24 cellular contexts compared by ENCODE assay signal in genomic region chr16:28089992-28090365, GRCh38. TPM values are rescaled to one million over a fixed set of nuclear protein-coding genes. Genes with fewer than 3 reads are reported as not detected.
DNase-seq lines count a peak whose midpoint lies in the region; ATAC-seq, FAIRE-seq and TF ChIP-seq lines count a peak whose summit lies in the region.
"Had no signal": no experiment of that assay in that cellular context is flagged by ENCODE, and none has a peak within 500 bp of the region (broad histone marks: within the 10 kb centered on the region; RNA-seq: fewer than 3 reads in every experiment).

No MANE protein-coding gene starts in this region.

- no peaks in the 10 kb centered on the region for H3K27me3 Mint-ChIP-seq in activated CD8-positive, alpha-beta T cell treated with anti-CD3 and anti-CD28 coated beads, Interleukin-2, amount 10 ng/mL, durations not matched to agents 7 days and 5 days (ENCODE audit: low read depth)
- H3K27me3 Mint-ChIP-seq in activated CD8-positive, alpha-beta T cell treated with anti-CD3 and anti-CD28 coated beads for 36 hours: no peaks in the 10 kb centered on the region
- H3K27me3 Mint-ChIP-seq in CD8-positive, alpha-beta memory T cell: peaks cover 0 to 1% of the 10 kb centered on the region in 2 donors
- peaks cover 3% of the 10 kb centered on the region for H3K27me3 Mint-ChIP-seq in astrocyte (ENCODE audit: low read depth, unreplicated experiment)

- intact Hi-C loops in activated CD8-positive, alpha-beta T cell treated with anti-CD3 and anti-CD28 coated beads for 36 hours (cut with micrococcal nuclease): no loop called here
- intact Hi-C loops in colonic mucosa (cut with DNase I): no loop called here

- no peaks in the 10 kb centered on the region for H3K9me3 ChIP-seq in CD8-positive, alpha-beta memory T cell (ENCODE audit: low read length)
- H3K9me3 ChIP-seq in astrocyte (ENCODE audit: insufficient read depth, low read depth, low read length) (no peaks in the 10 kb centered on the region), neutrophil (no peaks in the 10 kb centered on the region), colonic mucosa (no peaks in the 10 kb centered on the region)
- H3K9me3 ChIP-seq: Peyer's patch, SJSA1 had no signal

- H3K9ac ChIP-seq in astrocyte (ENCODE audit: low read length): no peak overlapping the region
- no peak overlapping the region for H3K9ac ChIP-seq in colonic mucosa (ENCODE audit: low read depth in 2 of 2, low read length in 2 of 2)

- no peak overlapping the region for H3K4me3 ChIP-seq in CD8-positive, alpha-beta memory T cell (ENCODE audit: low read length)
- H3K4me3 ChIP-seq in astrocyte (ENCODE audit: insufficient read depth, low read depth, low read length) (no peak overlapping the region), neutrophil (ENCODE audit: low read depth in 1 of 2, low read length in 1 of 2) (no peak overlapping the region), colonic mucosa (no peak overlapping the region)
- H3K4me3 ChIP-seq: cardiac muscle cell, Peyer's patch, SJSA1 had no signal

- no peaks in the 10 kb centered on the region for H3K4me1 Mint-ChIP-seq in activated CD8-positive, alpha-beta T cell treated with anti-CD3 and anti-CD28 coated beads, Interleukin-2, amount 10 ng/mL, durations not matched to agents 7 days and 5 days (ENCODE audit: low read depth)
- H3K4me1 Mint-ChIP-seq in activated CD8-positive, alpha-beta T cell treated with anti-CD3 and anti-CD28 coated beads for 36 hours (ENCODE audit: low read depth): peaks cover 4% of the 10 kb centered on the region
- peaks cover 3 to 6% (median 4%) of the 10 kb centered on the region in 3 donors for H3K4me1 Mint-ChIP-seq in CD8-positive, alpha-beta memory T cell
- H3K4me1 Mint-ChIP-seq in astrocyte (ENCODE audit: low read depth, unreplicated experiment): peaks cover 10% of the 10 kb centered on the region

- no peak overlapping the region for H3K27ac ChIP-seq in CD8-positive, alpha-beta memory T cell (ENCODE audit: low read depth, low read length)
- no peak overlapping the region for H3K27ac ChIP-seq in astrocyte (ENCODE audit: low read depth, low read length)
- H3K27ac ChIP-seq in neutrophil: peak overlapping the region; percentile 62
- H3K27ac ChIP-seq in colonic mucosa: no peak overlapping the region
- H3K27ac ChIP-seq: cardiac muscle cell, Peyer's patch, SJSA1, WERI-Rb-1 had no signal

- ATAC-seq in activated CD8-positive, alpha-beta T cell treated with anti-CD3 and anti-CD28 coated beads, Interleukin-2, amount 10 ng/mL, durations not matched to agents 7 days and 5 days: no peak
- ATAC-seq in activated CD8-positive, alpha-beta T cell treated with anti-CD3 and anti-CD28 coated beads for 36 hours: no peak
- ATAC-seq: activated T-cell treated with anti-CD3 and anti-CD28 coated beads, Interleukin-2, amount 50 U/mL, for 4 hours had no signal

- H3K4me1 ChIP-seq in CD8-positive, alpha-beta memory T cell (ENCODE audit: insufficient read depth, low read length): no peaks in the 10 kb centered on the region
- H3K4me1 ChIP-seq in astrocyte (ENCODE audit: insufficient read depth, low read length): peaks cover 13% of the 10 kb centered on the region
- no peaks in the 10 kb centered on the region for H3K4me1 ChIP-seq in neutrophil (ENCODE audit: control insufficient read depth in 1 of 2, insufficient read depth in 1 of 2, low read depth in 1 of 2, low read length in 1 of 2)
- no peaks in the 10 kb centered on the region for H3K4me1 ChIP-seq in colonic mucosa
- H3K4me1 ChIP-seq: Peyer's patch, SJSA1 had no signal

- H4K20me1 ChIP-seq in astrocyte (ENCODE audit: insufficient read depth, low read length): peaks cover 56% of the 10 kb centered on the region

- no peak for DNase-seq in activated CD8-positive, alpha-beta T cell treated with anti-CD3 and anti-CD28 coated beads, Interleukin-2, amount 10 ng/mL, durations not matched to agents 7 days and 5 days
- no peak for DNase-seq in activated CD8-positive, alpha-beta T cell treated with anti-CD3 and anti-CD28 coated beads for 36 hours
- DNase-seq in CD8-positive, alpha-beta memory T cell: no peak
- DNase-seq in astrocyte (ENCODE audit: low read depth): no peak
- no peak for DNase-seq in germinal center (ENCODE audit: low spot score)
- DNase-seq in GDM1 (lab: John Stamatoyannopoulos, UW): no peak
- no peak for DNase-seq in colonic mucosa
- DNase-seq: activated CD4-positive, alpha-beta T cell treated with anti-CD3 and anti-CD28 coated beads, Interleukin-2, amount 50 U/mL, for 4 hours; activated T-cell treated with anti-CD3 and anti-CD28 coated beads, Interleukin-2, amount 50 U/mL, for 4 hours; dermis blood vessel endothelial cell; mammary epithelial cell; NCI-H1436; NCI-H510A treated with DMSO at 0.1 percent for 48 hours; Peyer's patch; right cardiac atrium; WERI-Rb-1 had no signal

- H3K27me3 ChIP-seq in CD8-positive, alpha-beta memory T cell (ENCODE audit: insufficient read depth, low read length, poor library complexity, severe bottlenecking): no peaks in the 10 kb centered on the region
- H3K27me3 ChIP-seq in astrocyte (ENCODE audit: insufficient read depth, low read length) (no peaks in the 10 kb centered on the region), neutrophil (no peaks in the 10 kb centered on the region), colonic mucosa (no peaks in the 10 kb centered on the region)
- H3K27me3 ChIP-seq: cardiac muscle cell, Peyer's patch, SJSA1 had no signal

- H3K36me3 Mint-ChIP-seq in activated CD8-positive, alpha-beta T cell treated with anti-CD3 and anti-CD28 coated beads, Interleukin-2, amount 10 ng/mL, durations not matched to agents 7 days and 5 days (ENCODE audit: low read depth): peaks cover 5% of the 10 kb centered on the region
- H3K36me3 Mint-ChIP-seq in activated CD8-positive, alpha-beta T cell treated with anti-CD3 and anti-CD28 coated beads for 36 hours (ENCODE audit: low read depth): no peaks in the 10 kb centered on the region
- H3K36me3 Mint-ChIP-seq in CD8-positive, alpha-beta memory T cell: peaks cover 0 to 4% (median 0%) of the 10 kb centered on the region in 3 donors
- H3K36me3 Mint-ChIP-seq in astrocyte (ENCODE audit: low read depth, unreplicated experiment): no peaks in the 10 kb centered on the region

- CTCF ChIA-PET in activated CD8-positive, alpha-beta T cell treated with anti-CD3 and anti-CD28 coated beads, Interleukin-2, amount 10 ng/mL, durations not matched to agents 7 days and 5 days (lab: Charles Lee): interaction anchor here (0.9 to 1.9 kb wide), 2 partner anchors 19 to 127 kb away, joined by 3 to 7 read pairs; no protein-coding TSS in a partner anchor
- CTCF ChIA-PET in activated CD8-positive, alpha-beta T cell treated with anti-CD3 and anti-CD28 coated beads for 36 hours (lab: Charles Lee): interaction anchor here (1.3 to 2.3 kb wide), 2 partner anchors 19 to 128 kb away, joined by 5 to 7 read pairs; no protein-coding TSS in a partner anchor
- CTCF ChIA-PET in CD8-positive, alpha-beta memory T cell (lab: Charles Lee): interaction anchor here (0.7 to 1.3 kb wide), 2 partner anchors 19 to 128 kb away, joined by 3 read pairs; no protein-coding TSS in a partner anchor

- H3K4me3 Mint-ChIP-seq in activated CD8-positive, alpha-beta T cell treated with anti-CD3 and anti-CD28 coated beads, Interleukin-2, amount 10 ng/mL, durations not matched to agents 7 days and 5 days: no peak overlapping the region
- no peak overlapping the region for H3K4me3 Mint-ChIP-seq in activated CD8-positive, alpha-beta T cell treated with anti-CD3 and anti-CD28 coated beads for 36 hours
- H3K4me3 Mint-ChIP-seq in CD8-positive, alpha-beta memory T cell: no peak overlapping the region
- H3K4me3 Mint-ChIP-seq in astrocyte (ENCODE audit: unreplicated experiment): no peak overlapping the region
- H3K4me3 Mint-ChIP-seq: activated T-cell treated with anti-CD3 and anti-CD28 coated beads, Interleukin-2, amount 50 U/mL, for 4 hours had no signal

- no peaks in the 10 kb centered on the region for H3K9me3 Mint-ChIP-seq in activated CD8-positive, alpha-beta T cell treated with anti-CD3 and anti-CD28 coated beads, Interleukin-2, amount 10 ng/mL, durations not matched to agents 7 days and 5 days (ENCODE audit: insufficient read depth)
- H3K9me3 Mint-ChIP-seq in activated CD8-positive, alpha-beta T cell treated with anti-CD3 and anti-CD28 coated beads for 36 hours: no peaks in the 10 kb centered on the region
- H3K9me3 Mint-ChIP-seq in CD8-positive, alpha-beta memory T cell: no peaks in the 10 kb centered on the region
- no peaks in the 10 kb centered on the region for H3K9me3 Mint-ChIP-seq in astrocyte (ENCODE audit: unreplicated experiment)
- H3K9me3 Mint-ChIP-seq: activated T-cell treated with anti-CD3 and anti-CD28 coated beads, Interleukin-2, amount 50 U/mL, for 4 hours had no signal

- no peak for TF ChIP-seq CTCF in activated CD8-positive, alpha-beta T cell treated with anti-CD3 and anti-CD28 coated beads for 36 hours (IDR thresholded peaks at IDR 0.05)
- no peak for TF ChIP-seq CTCF in astrocyte (IDR thresholded peaks at IDR 0.05; ENCODE audit: insufficient read depth, low read depth, low read length)
- TF ChIP-seq CTCF in neutrophil (IDR thresholded peaks at IDR 0.05): no peak
- TF ChIP-seq CTCF in colonic mucosa (IDR thresholded peaks at IDR 0.05): no peak

- POLR2A ChIA-PET in activated CD8-positive, alpha-beta T cell treated with anti-CD3 and anti-CD28 coated beads, Interleukin-2, amount 10 ng/mL, durations not matched to agents 7 days and 5 days (lab: Charles Lee): no interaction called here
- POLR2A ChIA-PET in activated CD8-positive, alpha-beta T cell treated with anti-CD3 and anti-CD28 coated beads for 36 hours (lab: Charles Lee): no interaction called here
- POLR2A ChIA-PET in CD8-positive, alpha-beta memory T cell (lab: Charles Lee): no interaction called here

- peak overlapping the region; percentile 78 for H3K27ac Mint-ChIP-seq in activated CD8-positive, alpha-beta T cell treated with anti-CD3 and anti-CD28 coated beads, Interleukin-2, amount 10 ng/mL, durations not matched to agents 7 days and 5 days
- H3K27ac Mint-ChIP-seq in activated CD8-positive, alpha-beta T cell treated with anti-CD3 and anti-CD28 coated beads for 36 hours: no peak overlapping the region
- peak overlapping the region; percentile 18 to 90 (median 56) for H3K27ac Mint-ChIP-seq in CD8-positive, alpha-beta memory T cell
- H3K27ac Mint-ChIP-seq in astrocyte (ENCODE audit: unreplicated experiment): peak overlapping the region; percentile 69

- H3K4me2 ChIP-seq in astrocyte (ENCODE audit: low read length): no peak overlapping the region

- no peak for FAIRE-seq in astrocyte (lab: Jason Lieb, UNC)
- FAIRE-seq: endothelial cell of umbilical vein, H1 had no signal

- no peaks in the 10 kb centered on the region for H3K79me2 ChIP-seq in astrocyte (ENCODE audit: insufficient read depth, low read length)

- H3K36me3 ChIP-seq in CD8-positive, alpha-beta memory T cell (ENCODE audit: insufficient read depth, low read length): no peaks in the 10 kb centered on the region
- H3K36me3 ChIP-seq in astrocyte (ENCODE audit: insufficient read depth, low read length) (no peaks in the 10 kb centered on the region), neutrophil (peaks cover 38% of the 10 kb centered on the region), colonic mucosa (no peaks in the 10 kb centered on the region)
- H3K36me3 ChIP-seq: cardiac muscle cell, Peyer's patch, SJSA1, WERI-Rb-1 had no signal

- H2AFZ ChIP-seq in astrocyte (ENCODE audit: low read depth, low read length): no peak overlapping the region

RNA-seq across cellular contexts. Expression of gene GSG1L, which starts 26.5 kb away (rescaled TPM):
- total RNA-seq in activated CD8-positive, alpha-beta T cell treated with anti-CD3 and anti-CD28 coated beads, Interleukin-2, amount 10 ng/mL, durations not matched to agents 7 days and 5 days: under 1 TPM; 0.08 to 0.39 TPM
- total RNA-seq in activated CD8-positive, alpha-beta T cell treated with anti-CD3 and anti-CD28 coated beads for 36 hours: not detected
- total RNA-seq in CD8-positive, alpha-beta memory T cell: under 1 TPM in 1 of 2 experiments, not detected in 1; 0.18 TPM
- polyA plus RNA-seq in CD8-positive, alpha-beta memory T cell: not detected
- total RNA-seq in astrocyte: not detected in 2 replicates
- under 1 TPM; 0.13 to 0.15 TPM for total RNA-seq in colonic mucosa
- total RNA-seq: activated T-cell treated with anti-CD3 and anti-CD28 coated beads, Interleukin-2, amount 50 U/mL, for 4 hours; cardiac muscle cell; dermis blood vessel endothelial cell; endothelial cell of umbilical vein; mammary epithelial cell; MCF 10A; osteocyte; Peyer's patch; SJSA1 had no signal
- polyA plus RNA-seq: BJ, cardiac muscle cell, mammary epithelial cell had no signal
